ENCODE assay signal across 8 cellular contexts in genomic region chr17:41813039-41813680, GRCh38. TPM values are rescaled to one million over a fixed set of nuclear protein-coding genes. Genes with fewer than 3 reads are reported as not detected.
DNase-seq lines count a peak whose midpoint lies in the region; ATAC-seq and TF ChIP-seq lines count a peak whose summit lies in the region.

No MANE protein-coding gene starts in this region.

- peak overlapping the region; percentile 91 for H3K4me3 Mint-ChIP-seq in activated CD4-positive, alpha-beta T cell treated with anti-CD3 and anti-CD28 coated beads, Interleukin-2, amount 10 ng/mL, durations not matched to agents 24 days and 14 days
- no peak overlapping the region for H3K4me3 Mint-ChIP-seq in activated naive CD8-positive, alpha-beta T cell treated with anti-CD3 and anti-CD28 coated beads, Interleukin-2, amount 50 U/mL, for 24 hours

- no peak for ATAC-seq in activated naive CD8-positive, alpha-beta T cell treated with anti-CD3 and anti-CD28 coated beads, Interleukin-2, amount 50 U/mL, for 24 hours
- no peak for ATAC-seq in left lung
- ATAC-seq in HG03571 (IDR thresholded peaks at IDR 0.05; ENCODE audit: unreplicated experiment), result no peak

- H3K9me3 ChIP-seq in left lung (no peaks in the 10 kb centered on the region), suprapubic skin (no peaks in the 10 kb centered on the region)

- no peaks in the 10 kb centered on the region for H3K9me3 Mint-ChIP-seq in activated CD4-positive, alpha-beta T cell treated with anti-CD3 and anti-CD28 coated beads, Interleukin-2, amount 10 ng/mL, durations not matched to agents 24 days and 14 days
- no peaks in the 10 kb centered on the region for H3K9me3 Mint-ChIP-seq in activated naive CD8-positive, alpha-beta T cell treated with anti-CD3 and anti-CD28 coated beads, Interleukin-2, amount 50 U/mL, for 24 hours

- TF ChIP-seq POLR2A in suprapubic skin (IDR thresholded peaks at IDR 0.05), result no peak

- no peak for TF ChIP-seq EP300 in suprapubic skin (IDR thresholded peaks at IDR 0.05)

- H3K27ac ChIP-seq in left lung, result peak overlapping the region in 1 of 2 donors; percentile 44
- H3K27ac ChIP-seq in suprapubic skin, result no peak overlapping the region

- TF ChIP-seq CTCF in left lung (IDR thresholded peaks at IDR 0.05), result no peak
- TF ChIP-seq CTCF in suprapubic skin (IDR thresholded peaks at IDR 0.05), result no peak

- 20% methylated on average over 16 of the region's 20 CpGs for WGBS in suprapubic skin

- H3K27me3 ChIP-seq in left lung (peaks cover 0 to 36% of the 10 kb centered on the region in 2 donors), suprapubic skin (no peaks in the 10 kb centered on the region)

- H3K36me3 ChIP-seq in left lung (no peaks in the 10 kb centered on the region), suprapubic skin (no peaks in the 10 kb centered on the region)

- peaks cover 12% of the 10 kb centered on the region for H3K4me1 Mint-ChIP-seq in activated CD4-positive, alpha-beta T cell treated with anti-CD3 and anti-CD28 coated beads, Interleukin-2, amount 10 ng/mL, durations not matched to agents 24 days and 14 days
- H3K4me1 Mint-ChIP-seq in activated naive CD8-positive, alpha-beta T cell treated with anti-CD3 and anti-CD28 coated beads, Interleukin-2, amount 50 U/mL, for 24 hours, result peaks cover 17% of the 10 kb centered on the region

- DNase-seq in activated CD4-positive, alpha-beta T cell treated with anti-CD3 and anti-CD28 coated beads, Interleukin-2, amount 10 ng/mL, durations not matched to agents 24 days and 14 days, result no peak
- no peak for DNase-seq in activated CD4-positive, alpha-beta T cell treated with anti-CD3 and anti-CD28 coated beads, Interleukin-2, amount 50 U/mL, for 48 hours
- DNase-seq in activated naive CD8-positive, alpha-beta T cell treated with anti-CD3 and anti-CD28 coated beads, Interleukin-2, amount 50 U/mL, for 24 hours, result no peak
- no peak for DNase-seq in left lung
- no peak for DNase-seq in suprapubic skin (ENCODE audit: low spot score in 2 of 2)
- DNase-seq in GF-D8 (lab: John Stamatoyannopoulos, UW), result no peak
- no peak for DNase-seq in DMS79 treated with DMSO at 0.1 percent for 48 hours (lab: John Stamatoyannopoulos, UW)

- H3K4me1 ChIP-seq in left lung (peaks cover 12 to 32% of the 10 kb centered on the region in 2 donors), suprapubic skin (peaks cover 44% of the 10 kb centered on the region)

- intact Hi-C loops in activated CD4-positive, alpha-beta T cell treated with anti-CD3 and anti-CD28 coated beads, Interleukin-2, amount 10 ng/mL, durations not matched to agents 24 days and 14 days (cut with micrococcal nuclease), result no loop called here
- intact Hi-C loops in left lung (cut with DNase I), result loop anchor here in 1 of 2 donors (5.0 kb wide), 1 partner anchor 71 kb away; no protein-coding TSS in a partner anchor

- peak overlapping the region; percentile 63 to 74 for H3K4me3 ChIP-seq in left lung
- peak overlapping the region; percentile 82 for H3K4me3 ChIP-seq in suprapubic skin

- no peak overlapping the region for H3K27ac Mint-ChIP-seq in activated CD4-positive, alpha-beta T cell treated with anti-CD3 and anti-CD28 coated beads, Interleukin-2, amount 10 ng/mL, durations not matched to agents 24 days and 14 days
- H3K27ac Mint-ChIP-seq in activated naive CD8-positive, alpha-beta T cell treated with anti-CD3 and anti-CD28 coated beads, Interleukin-2, amount 50 U/mL, for 24 hours, result peak overlapping the region; percentile 19

- H3K27me3 Mint-ChIP-seq in activated CD4-positive, alpha-beta T cell treated with anti-CD3 and anti-CD28 coated beads, Interleukin-2, amount 10 ng/mL, durations not matched to agents 24 days and 14 days, result peaks cover 21% of the 10 kb centered on the region
- H3K27me3 Mint-ChIP-seq in activated naive CD8-positive, alpha-beta T cell treated with anti-CD3 and anti-CD28 coated beads, Interleukin-2, amount 50 U/mL, for 24 hours, result peaks cover 9% of the 10 kb centered on the region

- H3K36me3 Mint-ChIP-seq in activated CD4-positive, alpha-beta T cell treated with anti-CD3 and anti-CD28 coated beads, Interleukin-2, amount 10 ng/mL, durations not matched to agents 24 days and 14 days (ENCODE audit: low read depth), result peaks cover 1% of the 10 kb centered on the region
- H3K36me3 Mint-ChIP-seq in activated naive CD8-positive, alpha-beta T cell treated with anti-CD3 and anti-CD28 coated beads, Interleukin-2, amount 50 U/mL, for 24 hours (ENCODE audit: low read depth), result no peaks in the 10 kb centered on the region

RNA-seq across cellular contexts. Expression of gene FKBP10, which starts 0.4 kb away (rescaled TPM):
- 0.31 and 0.47 TPM in 2 replicates for total RNA-seq in activated CD4-positive, alpha-beta T cell treated with anti-CD3 and anti-CD28 coated beads, Interleukin-2, amount 10 ng/mL, durations not matched to agents 24 days and 14 days
- total RNA-seq in left lung (100 to 1,000 TPM in 1 of 2 donors, 10 to 100 TPM in 1; 82.1 to 129 TPM), suprapubic skin (10 to 100 TPM; 11.7 to 14.8 (median 12.4) TPM)

RNA-seq across cellular contexts. Expression of gene P3H4, which starts 1.4 kb away (rescaled TPM):
- 4.1 and 5.9 TPM in 2 replicates for total RNA-seq in activated CD4-positive, alpha-beta T cell treated with anti-CD3 and anti-CD28 coated beads, Interleukin-2, amount 10 ng/mL, durations not matched to agents 24 days and 14 days
- 10 to 100 TPM; 19.1 to 27.8 TPM for total RNA-seq in left lung
- 10 to 100 TPM in 1 of 4 donors, 1 to 10 TPM in 3; 8.5 to 18.6 (median 9.2) TPM for total RNA-seq in suprapubic skin

RNA-seq across cellular contexts. Expression of gene NT5C3B, which starts 22.9 kb away (rescaled TPM):
- total RNA-seq in activated CD4-positive, alpha-beta T cell treated with anti-CD3 and anti-CD28 coated beads, Interleukin-2, amount 10 ng/mL, durations not matched to agents 24 days and 14 days, result 46.2 and 47.3 TPM in 2 replicates
- total RNA-seq in left lung, result 10 to 100 TPM; 30.6 to 34.7 TPM
- total RNA-seq in suprapubic skin, result 10 to 100 TPM; 21.6 to 41.2 (median 30.7) TPM

RNA-seq across cellular contexts. Expression of gene KLHL10, which starts 24.5 kb away (rescaled TPM):
- not detected in 2 replicates for total RNA-seq in activated CD4-positive, alpha-beta T cell treated with anti-CD3 and anti-CD28 coated beads, Interleukin-2, amount 10 ng/mL, durations not matched to agents 24 days and 14 days
- total RNA-seq in left lung (not detected), suprapubic skin (under 1 TPM in 1 of 4 donors, not detected in 3; 0.30 TPM)

RNA-seq across cellular contexts. Expression of gene JUP, which starts 26.6 kb away (rescaled TPM):
- total RNA-seq in activated CD4-positive, alpha-beta T cell treated with anti-CD3 and anti-CD28 coated beads, Interleukin-2, amount 10 ng/mL, durations not matched to agents 24 days and 14 days, result 0.14 and 0.24 TPM in 2 replicates
- 100 to 1,000 TPM in 1 of 2 donors, 10 to 100 TPM in 1; 94.2 to 148 TPM for total RNA-seq in left lung
- 1,000 to 10,000 TPM; 1,107 to 2,369 (median 1,992) TPM for total RNA-seq in suprapubic skin

Comparison
In these comparisons a context has a peak if more than half of its experiments do, and no peak if none do; other contexts are left out.
1. RNA of gene FKBP10, which starts 0.4 kb away (total RNA-seq): 82.1 to 129 TPM in left lung; 11.7 to 14.8 TPM in suprapubic skin and 0.31 to 0.47 TPM in activated CD4-positive, alpha-beta T cell treated with anti-CD3 and anti-CD28 coated beads, Interleukin-2, amount 10 ng/mL, durations not matched to agents 24 days and 14 days; every median in the first group is over 4 times any median in the second.